1 cellular context compared by ENCODE assay signal in genomic region chr4:169031392-169031791, GRCh38.
TF ChIP-seq lines count a peak whose summit lies in the region.

No MANE protein-coding gene starts in this region.

TF ChIP-seq in SK-N-SH, 30 proteins besides CTCF, POLR2A, EP300 and RAD21 (continued from another document):
- no peak for TF ChIP-seq FOSL2 (IDR thresholded peaks at IDR 0.05; ENCODE audit: borderline replicate concordance, low read depth)
- TF ChIP-seq SIN3A (IDR thresholded peaks at IDR 0.05; ENCODE audit: borderline replicate concordance, low read depth, low read length), result no peak
- no peak for TF ChIP-seq MEF2A (IDR thresholded peaks at IDR 0.05; ENCODE audit: borderline replicate concordance, low read depth)
- no peak for TF ChIP-seq YY1 (IDR thresholded peaks at IDR 0.05; ENCODE audit: low read depth)
- TF ChIP-seq USF2 (IDR thresholded peaks at IDR 0.05; ENCODE audit: borderline replicate concordance, low read depth, low read length), result no peak
- no peak for TF ChIP-seq NRF1 (IDR thresholded peaks at IDR 0.05; ENCODE audit: low read depth, low read length)
- no peak for TF ChIP-seq RFX5 (IDR thresholded peaks at IDR 0.05; ENCODE audit: low read length)
